9 cellular contexts compared by ENCODE assay signal in genomic region chr7:73623798-73624668, GRCh38. TPM values are rescaled to one million over a fixed set of nuclear protein-coding genes. Genes with fewer than 3 reads are reported as not detected.
DNase-seq lines count a peak whose midpoint lies in the region; ATAC-seq and TF ChIP-seq lines count a peak whose summit lies in the region.
"Had no signal": no experiment of that assay in that cellular context is flagged by ENCODE, and none has a peak within 500 bp of the region (broad histone marks: within the 10 kb centered on the region; RNA-seq: fewer than 3 reads in every experiment).

A gene with protein sequence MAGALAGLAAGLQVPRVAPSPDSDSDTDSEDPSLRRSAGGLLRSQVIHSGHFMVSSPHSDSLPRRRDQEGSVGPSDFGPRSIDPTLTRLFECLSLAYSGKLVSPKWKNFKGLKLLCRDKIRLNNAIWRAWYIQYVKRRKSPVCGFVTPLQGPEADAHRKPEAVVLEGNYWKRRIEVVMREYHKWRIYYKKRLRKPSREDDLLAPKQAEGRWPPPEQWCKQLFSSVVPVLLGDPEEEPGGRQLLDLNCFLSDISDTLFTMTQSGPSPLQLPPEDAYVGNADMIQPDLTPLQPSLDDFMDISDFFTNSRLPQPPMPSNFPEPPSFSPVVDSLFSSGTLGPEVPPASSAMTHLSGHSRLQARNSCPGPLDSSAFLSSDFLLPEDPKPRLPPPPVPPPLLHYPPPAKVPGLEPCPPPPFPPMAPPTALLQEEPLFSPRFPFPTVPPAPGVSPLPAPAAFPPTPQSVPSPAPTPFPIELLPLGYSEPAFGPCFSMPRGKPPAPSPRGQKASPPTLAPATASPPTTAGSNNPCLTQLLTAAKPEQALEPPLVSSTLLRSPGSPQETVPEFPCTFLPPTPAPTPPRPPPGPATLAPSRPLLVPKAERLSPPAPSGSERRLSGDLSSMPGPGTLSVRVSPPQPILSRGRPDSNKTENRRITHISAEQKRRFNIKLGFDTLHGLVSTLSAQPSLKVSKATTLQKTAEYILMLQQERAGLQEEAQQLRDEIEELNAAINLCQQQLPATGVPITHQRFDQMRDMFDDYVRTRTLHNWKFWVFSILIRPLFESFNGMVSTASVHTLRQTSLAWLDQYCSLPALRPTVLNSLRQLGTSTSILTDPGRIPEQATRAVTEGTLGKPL (minus strand): TSS chr7:73624522. CDS start chr7:73624492, 30 bp downstream.

- peaks cover 10% of the 10 kb centered on the region for H3K4me1 Mint-ChIP-seq in osteocyte (ENCODE audit: unreplicated experiment)

- H3K27ac ChIP-seq in RWPE2 (ENCODE audit: poor library complexity, severe bottlenecking) = no peak within 1 kb of the TSS
- H3K27ac ChIP-seq in cardiac muscle cell = no peak within 1 kb of the TSS
- H3K27ac ChIP-seq in tibial artery = no peak within 1 kb of the TSS

- H3K27me3 Mint-ChIP-seq in osteocyte (ENCODE audit: unreplicated experiment) = peaks cover 46% of the 10 kb centered on the region

- H3K4me3 Mint-ChIP-seq in osteocyte (ENCODE audit: unreplicated experiment) = peak within 1 kb of the TSS; percentile 55

- no peak within 1 kb of the TSS for H3K27ac Mint-ChIP-seq in osteocyte (ENCODE audit: unreplicated experiment)

- H3K36me3 Mint-ChIP-seq in osteocyte (ENCODE audit: unreplicated experiment) = no peaks in the 10 kb centered on the region

- ATAC-seq in RWPE2 (ENCODE audit: low read depth) (peak; percentile 92), GM18868 (IDR thresholded peaks at IDR 0.05; ENCODE audit: unreplicated experiment) (no peak)

- DNase-seq in AG08396 (ENCODE audit: low spot score) (peak; percentile 88), HUDEP-2 (lab: John Stamatoyannopoulos, UW; ENCODE audit: unreplicated experiment in 76 of 76) (peak in 66 of 76 experiments; percentile 3 to 89 (median 62)), RWPE2 (ENCODE audit: low spot score) (peak; percentile 90), cardiac muscle cell (ENCODE audit: low read depth in 1 of 2, low spot score in 1 of 2) (peak; percentile 53 to 94), osteocyte (ENCODE audit: extremely low spot score, unreplicated experiment) (peak; percentile 87), tibial artery (peak in 1 of 2 donors; percentile 66)
- DNase-seq in activated naive CD8-positive, alpha-beta T cell treated with anti-CD3 and anti-CD28 coated beads, Interleukin-2, amount 50 U/mL, for 16 hours (ENCODE audit: low read depth, low spot score) = peak; percentile 41

- H3K9me3 ChIP-seq in RWPE2 (ENCODE audit: severe bottlenecking) (no peaks in the 10 kb centered on the region), cardiac muscle cell (ENCODE audit: low read depth) (no peaks in the 10 kb centered on the region), tibial artery (no peaks in the 10 kb centered on the region)

- H3K4me3 ChIP-seq in RWPE2 (ENCODE audit: severe bottlenecking) = peak within 1 kb of the TSS; percentile 40
- peak within 1 kb of the TSS; percentile 46 for H3K4me3 ChIP-seq in cardiac muscle cell
- H3K4me3 ChIP-seq in tibial artery = peak within 1 kb of the TSS; percentile 31 to 54

- intact Hi-C loops in tibial artery (cut with DNase I; ENCODE audit: low total_unique reads) = loop anchor here (5.0 kb wide), 1 partner anchor 98 kb away; no protein-coding TSS in a partner anchor

- H3K27me3 ChIP-seq in RWPE2 (ENCODE audit: insufficient read depth, poor library complexity, severe bottlenecking) (peaks cover 12% of the 10 kb centered on the region), cardiac muscle cell (peaks cover 57% of the 10 kb centered on the region), tibial artery (peaks cover 6 to 89% of the 10 kb centered on the region in 2 donors)

- H3K36me3 ChIP-seq in RWPE2 (ENCODE audit: low read depth) (no peaks in the 10 kb centered on the region), cardiac muscle cell (no peaks in the 10 kb centered on the region), tibial artery (no peaks in the 10 kb centered on the region)

- no peak for TF ChIP-seq CTCF in RWPE2 (IDR thresholded peaks at IDR 0.05; ENCODE audit: poor library complexity, severe bottlenecking)
- no peak for TF ChIP-seq CTCF in cardiac muscle cell (IDR thresholded peaks at IDR 0.05; ENCODE audit: low read depth, low read length)
- no peak for TF ChIP-seq CTCF in osteocyte (IDR thresholded peaks at IDR 0.05)
- TF ChIP-seq CTCF in tibial artery (IDR thresholded peaks at IDR 0.05) = no peak

- H3K4me1 ChIP-seq in RWPE2 (ENCODE audit: insufficient read depth, poor library complexity, severe bottlenecking) (no peaks in the 10 kb centered on the region), cardiac muscle cell (ENCODE audit: low read depth) (no peaks in the 10 kb centered on the region), tibial artery (peaks cover 0 to 22% (median 22%) of the 10 kb centered on the region in 4 donors)

- no peaks in the 10 kb centered on the region for H3K9me3 Mint-ChIP-seq in osteocyte (ENCODE audit: unreplicated experiment)

RNA-seq across cellular contexts. Expression of the gene that starts here (rescaled TPM):
- total RNA-seq in cardiac muscle cell (0.07 and 1.8 TPM in 2 replicates), osteocyte (0.43 TPM in 1 of 2 replicates, not detected in the other)
- 1.2 and 1.7 TPM in 2 replicates for polyA plus RNA-seq in cardiac muscle cell
- total RNA-seq: glomerular endothelial cell had no signal

Comparison
In these comparisons a context has a peak if more than half of its experiments do, and no peak if none do; other contexts are left out.
1. Peak in DNase-seq in osteocyte; RNA of the gene not detected or under 1 TPM.